7 cellular contexts compared by ENCODE assay signal in genomic region chr19:58477130-58477529, GRCh38. TPM values are rescaled to one million over a fixed set of nuclear protein-coding genes. Genes with fewer than 3 reads are reported as not detected.
DNase-seq lines count a peak whose midpoint lies in the region; ATAC-seq and TF ChIP-seq lines count a peak whose summit lies in the region.

No MANE protein-coding gene starts in this region.

- peak overlapping the region; percentile 70 for H3K4me3 ChIP-seq in HUES64 (ENCODE audit: low read length)
- peak overlapping the region in 3 of 4 donors; percentile 53 to 72 (median 66) for H3K4me3 ChIP-seq in stomach

- CTCF ChIA-PET in GM10248 (lab: Yijun Ruan, JAX) = interaction anchor here (1.7 kb wide), 1 partner anchor 12 kb away, joined by 3 read pairs; no protein-coding TSS in a partner anchor

- 91% methylated on average over 15 of the region's 15 CpGs for WGBS in HUES64
- WGBS in stomach, 5 donors = 84 to 94% (median 89%) methylated on average over 9 to 15 of the region's 15 CpGs

- H3K4me1 ChIP-seq in HUES64 (ENCODE audit: insufficient read depth, low read length) (no peaks in the 10 kb centered on the region), stomach (peaks cover 18 to 31% (median 23%) of the 10 kb centered on the region in 4 donors)

- TF ChIP-seq EP300 in stomach (IDR thresholded peaks at IDR 0.05) = no peak

- peaks cover 7% of the 10 kb centered on the region; the same call in 1 of the 2 replicates for H3K36me3 ChIP-seq in HUES64 (ENCODE audit: insufficient read depth, low read length)
- peaks cover 16 to 62% (median 52%) of the 10 kb centered on the region in 4 donors for H3K36me3 ChIP-seq in stomach

- TF ChIP-seq CTCF in stomach (IDR thresholded peaks at IDR 0.05) (no peak), GM10248 (IDR thresholded peaks at IDR 0.05; ENCODE audit: control extremely low read depth, extremely low read depth, low read depth, missing control alignments) (no peak)

- TF ChIP-seq POLR2A in stomach (IDR thresholded peaks at IDR 0.05) = no peak

- H3K9me3 Mint-ChIP-seq in activated naive CD4-positive, alpha-beta T cell treated with anti-CD3 and anti-CD28 coated beads, Interleukin-2, amount 50 U/mL, for 72 hours = no peaks in the 10 kb centered on the region

- no peak for ATAC-seq in activated naive CD4-positive, alpha-beta T cell treated with anti-CD3 and anti-CD28 coated beads, Interleukin-2, amount 50 U/mL, for 72 hours

- intact Hi-C loops in stomach (cut with DNase I; ENCODE audit: low total_unique reads) = no loop called here

- H3K27ac ChIP-seq in HUES64 (ENCODE audit: low read depth, low read length) = no peak overlapping the region
- peak overlapping the region in 4 of 5 donors; percentile 87 to 93 (median 91) for H3K27ac ChIP-seq in stomach

- H3K9me3 ChIP-seq in HUES64 (ENCODE audit: insufficient read depth, low read depth, low read length) (no peaks in the 10 kb centered on the region), stomach (no peaks in the 10 kb centered on the region)

- no peak overlapping the region for H3K9ac ChIP-seq in HUES64 (ENCODE audit: low read depth, low read length)

- H3K27ac Mint-ChIP-seq in activated naive CD4-positive, alpha-beta T cell treated with anti-CD3 and anti-CD28 coated beads, Interleukin-2, amount 50 U/mL, for 72 hours = peak overlapping the region; percentile 77 to 93

- H3K27me3 ChIP-seq in HUES64 (ENCODE audit: insufficient read depth, low read length) (no peaks in the 10 kb centered on the region), stomach (no peaks in the 10 kb centered on the region)

- POLR2A ChIA-PET in GM10248 (lab: Yijun Ruan, JAX) = no interaction called here

- no peaks in the 10 kb centered on the region for H3K36me3 Mint-ChIP-seq in activated naive CD4-positive, alpha-beta T cell treated with anti-CD3 and anti-CD28 coated beads, Interleukin-2, amount 50 U/mL, for 72 hours

- DNase-seq in activated naive CD4-positive, alpha-beta T cell treated with anti-CD3 and anti-CD28 coated beads, Interleukin-2, amount 50 U/mL, for 72 hours (ENCODE audit: low spot score in 2 of 2) = no peak
- DNase-seq in islet precursor cell (peak; percentile 50), stomach (no peak), NCI-H748 treated with DMSO at 0.1 percent for 48 hours (lab: John Stamatoyannopoulos, UW) (no peak), NCI-H2107 treated with DMSO at 0.1 percent for 48 hours (lab: John Stamatoyannopoulos, UW; ENCODE audit: unreplicated experiment) (no peak), GM10248 (ENCODE audit: extremely low spot score) (no peak)

RNA-seq across cellular contexts. Expression of gene ZNF446, which starts 1.0 kb away (rescaled TPM):
- polyA plus RNA-seq in HUES64 (2013, experiment 1 of 2) = 3.8 TPM
- 4.9 TPM for polyA plus RNA-seq in HUES64 (2013, experiment 2 of 2)
- 1 to 10 TPM; 4.8 to 5.0 TPM for total RNA-seq in activated naive CD4-positive, alpha-beta T cell treated with anti-CD3 and anti-CD28 coated beads, Interleukin-2, amount 50 U/mL, for 72 hours
- total RNA-seq in stomach = 10 to 100 TPM in 1 of 5 donors, 1 to 10 TPM in 4; 4.6 to 26.1 (median 5.3) TPM
- 10 to 100 TPM in 1 of 3 donors, 1 to 10 TPM in 2; 7.1 to 13.0 (median 9.2) TPM for polyA plus RNA-seq in stomach

RNA-seq across cellular contexts. Expression of gene ZNF324, which starts 10.2 kb away (rescaled TPM):
- 4.4 TPM for polyA plus RNA-seq in HUES64 (2013, experiment 1 of 2)
- 3.7 TPM for polyA plus RNA-seq in HUES64 (2013, experiment 2 of 2)
- total RNA-seq in activated naive CD4-positive, alpha-beta T cell treated with anti-CD3 and anti-CD28 coated beads, Interleukin-2, amount 50 U/mL, for 72 hours = 1 to 10 TPM; 6.4 to 7.7 TPM
- total RNA-seq in stomach = 10 to 100 TPM in 1 of 5 donors, 1 to 10 TPM in 4; 5.8 to 11.9 (median 8.5) TPM
- polyA plus RNA-seq in stomach = 1 to 10 TPM; 1.7 to 3.0 (median 2.3) TPM

RNA-seq across cellular contexts. Expression of gene ZNF324B, which starts 25.7 kb away (rescaled TPM):
- 2.0 TPM for polyA plus RNA-seq in HUES64 (2013, experiment 1 of 2)
- polyA plus RNA-seq in HUES64 (2013, experiment 2 of 2) = 2.1 TPM
- total RNA-seq in activated naive CD4-positive, alpha-beta T cell treated with anti-CD3 and anti-CD28 coated beads, Interleukin-2, amount 50 U/mL, for 72 hours = 1 to 10 TPM; 5.7 to 7.9 TPM
- 10 to 100 TPM in 1 of 5 donors, 1 to 10 TPM in 2, under 1 TPM in 1, not detected in 1; 0.58 to 12.6 (median 6.5) TPM for total RNA-seq in stomach
- 1 to 10 TPM; 1.6 to 2.3 (median 1.7) TPM for polyA plus RNA-seq in stomach

RNA-seq across cellular contexts. Expression of gene SLC27A5, which starts 34.7 kb away (rescaled TPM):
- 12.0 TPM for polyA plus RNA-seq in HUES64 (2013, experiment 1 of 2)
- polyA plus RNA-seq in HUES64 (2013, experiment 2 of 2) = 10.6 TPM
- total RNA-seq in activated naive CD4-positive, alpha-beta T cell treated with anti-CD3 and anti-CD28 coated beads, Interleukin-2, amount 50 U/mL, for 72 hours = 10 to 100 TPM; 10.2 to 21.4 TPM
- total RNA-seq in stomach = 1 to 10 TPM in 3 of 5 donors, under 1 TPM in 1, not detected in 1; 0.87 to 3.3 (median 1.3) TPM
- polyA plus RNA-seq in stomach = 10 to 100 TPM in 2 of 3 donors, 1 to 10 TPM in 1; 8.4 to 18.4 (median 16.0) TPM

RNA-seq across cellular contexts. Expression of gene ZNF132, which starts 37.2 kb away (rescaled TPM):
- 1.8 TPM for polyA plus RNA-seq in HUES64 (2013, experiment 1 of 2)
- 2.2 TPM for polyA plus RNA-seq in HUES64 (2013, experiment 2 of 2)
- total RNA-seq in activated naive CD4-positive, alpha-beta T cell treated with anti-CD3 and anti-CD28 coated beads, Interleukin-2, amount 50 U/mL, for 72 hours = 1 to 10 TPM; 3.1 to 3.4 TPM
- 1 to 10 TPM; 3.0 to 8.9 (median 6.4) TPM for total RNA-seq in stomach
- polyA plus RNA-seq in stomach = 1 to 10 TPM in 2 of 3 donors, under 1 TPM in 1; 0.68 to 1.2 (median 1.1) TPM
